8 cellular contexts compared by ENCODE assay signal in genomic region chr12:67270622-67271021, GRCh38. TPM values are rescaled to one million over a fixed set of nuclear protein-coding genes. Genes with fewer than 3 reads are reported as not detected.
A peak's percentile ranks its signal among the peaks of the same experiment; 100 is the strongest.
DNase-seq lines count a peak whose midpoint lies in the region; ATAC-seq and TF ChIP-seq lines count a peak whose summit lies in the region.

No MANE protein-coding gene starts in this region.

- peaks cover 31% of the 10 kb centered on the region for H3K4me1 Mint-ChIP-seq in progenitor cell of endocrine pancreas (ENCODE audit: low read depth)

- peak overlapping the region; percentile 86 for H3K4me3 Mint-ChIP-seq in progenitor cell of endocrine pancreas (ENCODE audit: low read depth)

- H3K9me3 ChIP-seq in Peyer's patch: no peaks in the 10 kb centered on the region
- no peaks in the 10 kb centered on the region for H3K9me3 ChIP-seq in esophagus (ENCODE audit: control insufficient read depth in 2 of 2, insufficient read depth in 1 of 2, low read depth in 1 of 2, low read length in 1 of 2)

- no peak for DNase-seq in Peyer's patch
- no peak for DNase-seq in progenitor cell of endocrine pancreas (ENCODE audit: low spot score, unreplicated experiment)
- DNase-seq in D341Med (ENCODE audit: low spot score): no peak

- H3K27ac ChIP-seq in Peyer's patch (peak overlapping the region; percentile 91 to 99 (median 97)), esophagus (ENCODE audit: low read depth in 2 of 2, low read length in 1 of 2) (peak overlapping the region in 1 of 2 donors; percentile 98)

- no peak for ATAC-seq in GM21717 (IDR thresholded peaks at IDR 0.05; ENCODE audit: unreplicated experiment)
- no peak for ATAC-seq in GM21526 (IDR thresholded peaks at IDR 0.05; ENCODE audit: low FRiP score, unreplicated experiment)
- ATAC-seq in HG03354 (IDR thresholded peaks at IDR 0.05; ENCODE audit: poor library complexity, severe bottlenecking, unreplicated experiment): no peak

- H3K9me3 Mint-ChIP-seq in progenitor cell of endocrine pancreas (ENCODE audit: low read depth): no peaks in the 10 kb centered on the region

- TF ChIP-seq CTCF in Peyer's patch (IDR thresholded peaks at IDR 0.05) (no peak), progenitor cell of endocrine pancreas (IDR thresholded peaks at IDR 0.05; ENCODE audit: unreplicated experiment) (no peak)

- TF ChIP-seq POLR2A in Peyer's patch (IDR thresholded peaks at IDR 0.05): no peak

- H3K36me3 ChIP-seq in Peyer's patch: no peaks in the 10 kb centered on the region
- no peaks in the 10 kb centered on the region for H3K36me3 ChIP-seq in esophagus (ENCODE audit: control insufficient read depth in 2 of 2, insufficient read depth in 2 of 2, low read length in 1 of 2)

- no peaks in the 10 kb centered on the region for H3K27me3 ChIP-seq in Peyer's patch
- no peaks in the 10 kb centered on the region for H3K27me3 ChIP-seq in esophagus (ENCODE audit: control insufficient read depth in 1 of 2, insufficient read depth in 2 of 2, low read length in 2 of 2)

- 3 to 4% methylated on average over 6 of the region's 6 CpGs for WGBS in esophagus, 2 donors

- no peaks in the 10 kb centered on the region for H3K36me3 Mint-ChIP-seq in progenitor cell of endocrine pancreas (ENCODE audit: insufficient read depth)

- peak overlapping the region; percentile 97 for H3K27ac Mint-ChIP-seq in progenitor cell of endocrine pancreas

- H3K4me3 ChIP-seq in GM08714 (ENCODE audit: low read length) (peak overlapping the region; percentile 95), Peyer's patch (peak overlapping the region; percentile 74 to 92 (median 84)), esophagus (ENCODE audit: low read depth in 1 of 2, low read length in 2 of 2) (peak overlapping the region; percentile 68 to 73)

- peaks cover 0 to 53% (median 14%) of the 10 kb centered on the region in 4 donors for H3K4me1 ChIP-seq in Peyer's patch
- no peaks in the 10 kb centered on the region for H3K4me1 ChIP-seq in esophagus (ENCODE audit: control insufficient read depth in 2 of 2, insufficient read depth in 2 of 2, low read length in 1 of 2)

- no peaks in the 10 kb centered on the region for H3K27me3 Mint-ChIP-seq in progenitor cell of endocrine pancreas

RNA-seq across cellular contexts. Expression of gene CAND1, which starts 1.5 kb away (rescaled TPM):
- total RNA-seq in Peyer's patch (10 to 100 TPM; 58.3 to 82.7 (median 74.6) TPM), progenitor cell of endocrine pancreas (230 and 239 TPM in 2 replicates)
- polyA plus RNA-seq in esophagus: 10 to 100 TPM; 12.5 to 25.7 TPM
